25 cellular contexts compared by ENCODE assay signal in the genomic region with DNA sequence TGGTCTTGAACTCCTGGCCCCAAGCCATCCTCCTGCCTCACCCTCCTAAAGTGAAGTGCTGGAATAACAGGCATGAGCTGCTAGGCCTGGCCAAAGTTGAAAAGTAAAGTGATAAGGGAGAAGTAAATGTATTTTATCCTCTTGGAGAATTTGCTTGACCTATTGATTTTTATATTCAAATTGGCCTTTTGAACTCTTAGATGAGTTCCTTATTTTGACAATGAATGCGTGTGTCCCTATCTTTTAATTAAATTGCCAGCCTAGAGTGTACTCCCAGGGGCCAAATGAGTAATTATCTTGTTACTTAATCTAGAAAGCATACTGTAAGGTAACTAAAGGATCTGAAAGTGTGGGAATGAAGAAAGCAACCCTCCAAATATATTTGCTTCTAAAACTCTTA. TPM values are rescaled to one million over a fixed set of nuclear protein-coding genes. Genes with fewer than 3 reads are reported as not detected.
DNase-seq lines count a peak whose midpoint lies in the region; ATAC-seq, FAIRE-seq and TF ChIP-seq lines count a peak whose summit lies in the region.
"Had no signal": no experiment of that assay in that cellular context is flagged by ENCODE, and none has a peak within 500 bp of the region (broad histone marks: within the 10 kb centered on the region; RNA-seq: fewer than 3 reads in every experiment).

No MANE protein-coding gene starts in this region.

- peaks cover 10% of the 10 kb centered on the region for H3K36me3 Mint-ChIP-seq in activated T-cell treated with anti-CD3 and anti-CD28 coated beads, Interleukin-2, amount 50 U/mL, for 24 hours (ENCODE audit: low read depth)
- H3K36me3 Mint-ChIP-seq in activated T-cell treated with anti-CD3 and anti-CD28 coated beads, Interleukin-2, amount 50 U/mL, for 72 hours (ENCODE audit: insufficient read depth in 2 of 2) = peaks cover 0 to 2% of the 10 kb centered on the region in 2 donors
- H3K36me3 Mint-ChIP-seq: CD4-positive, CD25-positive, alpha-beta regulatory T cell had no signal

- no peak for ATAC-seq in activated T-cell treated with anti-CD3 and anti-CD28 coated beads, Interleukin-2, amount 50 U/mL, for 72 hours (replicated peaks in 1 of 2)
- ATAC-seq in K562 = peak; percentile 27; the same call in 2 of the 3 replicates
- ATAC-seq: HepG2 had no signal

- no TSS peak for BruUV-seq in K562 (replicated peaks; lab: Mats Ljungman, UMichigan)

- CTCF ChIA-PET in K562 (lab: Yijun Ruan, JAX; ENCODE audit: low intra/inter-chr PET ratio) = no interaction called here

- peaks cover 55% of the 10 kb centered on the region for H3K4me1 Mint-ChIP-seq in activated T-cell treated with anti-CD3 and anti-CD28 coated beads, Interleukin-2, amount 50 U/mL, for 24 hours (ENCODE audit: low read depth)
- peaks cover 40% of the 10 kb centered on the region for H3K4me1 Mint-ChIP-seq in activated T-cell treated with anti-CD3 and anti-CD28 coated beads, Interleukin-2, amount 50 U/mL, for 72 hours (ENCODE audit: low read depth)

- H3K9ac ChIP-seq in K562 (ENCODE audit: insufficient read depth in 1 of 2, low read depth in 2 of 2, low read length in 2 of 2) = no peak overlapping the region
- H3K9ac ChIP-seq: BLaER1 had no signal

- peaks cover 77% of the 10 kb centered on the region for H3K79me2 ChIP-seq in K562 (ENCODE audit: control insufficient read depth, insufficient read depth, low read length)

- no peak for TF ChIP-seq RAD21 in K562 (CRISPR knock-in tag; conservative IDR thresholded peaks at IDR 0.05 in 1 of 2, IDR thresholded peaks at IDR 0.05 in 1 of 2)

- H3K36me3 ChIP-seq in MG63 (peaks cover 3% of the 10 kb centered on the region; the same call in 1 of the 2 replicates), K562 (ENCODE audit: control insufficient read depth, insufficient read depth, low read length) (peaks cover 7% of the 10 kb centered on the region; the same call in 2 of the 3 replicates), small intestine (ENCODE audit: control insufficient read depth in 2 of 2, insufficient read depth in 2 of 2, low read length in 2 of 2) (no peaks in the 10 kb centered on the region)

- no peaks in the 10 kb centered on the region for H3K9me3 ChIP-seq in MG63
- H3K9me3 ChIP-seq in K562 (replicated peaks; ENCODE audit: control insufficient read depth, insufficient read depth, low read depth, low read length) = no peaks in the 10 kb centered on the region
- H3K9me3 ChIP-seq in small intestine (ENCODE audit: control insufficient read depth, low read depth) = no peaks in the 10 kb centered on the region

- TF ChIP-seq EP300 in K562 (IDR thresholded peaks at IDR 0.05; ENCODE audit: low read length) = no peak

- no peaks in the 10 kb centered on the region for H3K27me3 Mint-ChIP-seq in activated T-cell treated with anti-CD3 and anti-CD28 coated beads, Interleukin-2, amount 50 U/mL, for 24 hours
- no peaks in the 10 kb centered on the region for H3K27me3 Mint-ChIP-seq in activated T-cell treated with anti-CD3 and anti-CD28 coated beads, Interleukin-2, amount 50 U/mL, for 72 hours (ENCODE audit: low read depth)
- H3K27me3 Mint-ChIP-seq: CD4-positive, CD25-positive, alpha-beta regulatory T cell had no signal

- H3K4me3 ChIP-seq in MG63 (no peak overlapping the region), K562 (no peak overlapping the region), small intestine (ENCODE audit: low read depth in 1 of 2, low read length in 2 of 2) (no peak overlapping the region)
- H3K4me3 ChIP-seq: BLaER1 had no signal

- H3K4me3 Mint-ChIP-seq in activated T-cell treated with anti-CD3 and anti-CD28 coated beads, Interleukin-2, amount 50 U/mL, for 24 hours = no peak overlapping the region
- no peak overlapping the region for H3K4me3 Mint-ChIP-seq in activated T-cell treated with anti-CD3 and anti-CD28 coated beads, Interleukin-2, amount 50 U/mL, for 72 hours

- H3K9me1 ChIP-seq in K562 (ENCODE audit: control insufficient read depth, insufficient read depth, low read length) = peaks cover 4% of the 10 kb centered on the region

- peak overlapping the region; percentile 47 for H3K27ac Mint-ChIP-seq in activated T-cell treated with anti-CD3 and anti-CD28 coated beads, Interleukin-2, amount 50 U/mL, for 24 hours
- H3K27ac Mint-ChIP-seq in activated T-cell treated with anti-CD3 and anti-CD28 coated beads, Interleukin-2, amount 50 U/mL, for 72 hours = no peak overlapping the region

- no peak for TF ChIP-seq POLR2A in K562 (conservative IDR thresholded peaks at IDR 0.05)

- H3K27me3 ChIP-seq in MG63 (no peaks in the 10 kb centered on the region), K562 (ENCODE audit: control insufficient read depth in 2 of 2, insufficient read depth in 2 of 2, low read length in 2 of 2) (no peaks in the 10 kb centered on the region), small intestine (ENCODE audit: control insufficient read depth in 2 of 2, insufficient read depth in 2 of 2, low read length in 2 of 2) (no peaks in the 10 kb centered on the region)
- H3K27me3 ChIP-seq: BLaER1 had no signal

- H3K4me1 ChIP-seq in K562 (replicated peaks in 1 of 2; ENCODE audit: control insufficient read depth in 2 of 2, insufficient read depth in 2 of 2, low read length in 2 of 2) (peaks cover 7 to 12% of the 10 kb centered on the region in 2 experiments; a peak in 3 of 5 replicates), small intestine (ENCODE audit: control insufficient read depth in 2 of 2, insufficient read depth in 1 of 2, low read depth in 1 of 2, low read length in 1 of 2) (peaks cover 5 to 9% of the 10 kb centered on the region in 2 donors)
- H3K4me1 ChIP-seq: BLaER1 had no signal

- WGBS in K562 (ENCODE audit: insufficient coverage, low coverage, missing lambda C conversion rate) = 13% methylated on average over 1 of the region's 1 CpG
- WGBS in small intestine, 3 donors = 10 to 52% (median 44%) methylated on average over 1 of the region's 1 CpG

- in situ Hi-C loops in K562 (cut with MboI) = no loop called here

- FAIRE-seq in K562 (lab: Jason Lieb, UNC) (peak; percentile 54), small intestine (lab: Jason Lieb, UNC) (no peak)
- FAIRE-seq: H54, HepG2 had no signal

- H2AFZ ChIP-seq in K562 (ENCODE audit: low read depth, low read length) = no peak overlapping the region

- TF ChIP-seq CTCF in K562 (IDR thresholded peaks at IDR 0.05 in 2 of 3, conservative IDR thresholded peaks at IDR 0.05 in 1 of 3; ENCODE audit: insufficient read depth in 2 of 3, low read depth in 1 of 3, low read length in 3 of 3) = no peak

- H3K27ac ChIP-seq in K562 (ENCODE audit: extremely low read depth, low read depth, low read length) (no peak overlapping the region), small intestine (ENCODE audit: low read depth in 1 of 2, low read length in 1 of 2) (no peak overlapping the region)
- H3K27ac ChIP-seq: BLaER1 had no signal

- H3K4me2 ChIP-seq in K562 (ENCODE audit: insufficient read depth, low read length) = no peak overlapping the region
- H3K4me2 ChIP-seq: BLaER1 had no signal

- DNase-seq in activated T-cell treated with anti-CD3 and anti-CD28 coated beads, Interleukin-2, amount 50 U/mL, for 24 hours = no peak
- no peak for DNase-seq in activated T-cell treated with anti-CD3 and anti-CD28 coated beads, Interleukin-2, amount 50 U/mL, for 72 hours
- DNase-seq in MG63 (peak; percentile 24), K562 (ENCODE audit: extremely low read depth in 1 of 4, low spot score in 3 of 4) (no peak), small intestine (peak; percentile 86), NCI-H2107 (lab: John Stamatoyannopoulos, UW) (no peak), mucosa of gallbladder (ENCODE audit: low spot score) (no peak)
- DNase-seq in activated naive CD4-positive, alpha-beta T cell treated with Interleukin-2 at 50 U/mL for 16 hours = no peak
- DNase-seq: CD4-positive, CD25-positive, alpha-beta regulatory T cell; DMS153; DND-41; Kasumi-1; NCI-H1092; NCI-H1436; NCI-H187; NCI-H2081 treated with DMSO at 0.1 percent for 48 hours; NCI-H2171 treated with DMSO at 0.1 percent for 48 hours; NCI-H524 treated with DMSO at 0.1 percent for 48 hours; NCI-H774; NK-92 treated with Interleukin-12 subunit alpha and Interleukin-12 subunit beta, amount 100 ng/mL, for 24 hours; RPMI8226; SHP77 had no signal

- intact Hi-C loops in K562 (cut with micrococcal nuclease) = no loop called here

- peaks cover 16% of the 10 kb centered on the region for H4K20me1 ChIP-seq in K562 (replicated peaks; ENCODE audit: control insufficient read depth, insufficient read depth, low read length)

- POLR2A ChIA-PET in K562 (lab: Yijun Ruan, JAX) = interaction anchor here (1.5 to 3.4 kb wide), 3 partner anchors 8 to 12 kb away, joined by 6 to 16 read pairs (median 7); partner anchors contain the start of gene RNF11

- H3K9me3 Mint-ChIP-seq in activated T-cell treated with anti-CD3 and anti-CD28 coated beads, Interleukin-2, amount 50 U/mL, for 24 hours = no peaks in the 10 kb centered on the region
- H3K9me3 Mint-ChIP-seq in activated T-cell treated with anti-CD3 and anti-CD28 coated beads, Interleukin-2, amount 50 U/mL, for 72 hours = no peaks in the 10 kb centered on the region

TF ChIP-seq in K562, 482 proteins besides CTCF, POLR2A, EP300 and RAD21:
- no peak for TF ChIP-seq RBM25 (IDR thresholded peaks at IDR 0.05; ENCODE audit: low read depth, low read length, severe bottlenecking)

RNA-seq across cellular contexts. Expression of gene RNF11, which starts 11.4 kb away (rescaled TPM):
- 10 to 100 TPM; 23.7 to 28.0 TPM for total RNA-seq in activated T-cell treated with anti-CD3 and anti-CD28 coated beads, Interleukin-2, amount 50 U/mL, for 72 hours
- 134 and 137 TPM in 2 replicates for total RNA-seq in MG63 (2014; rRNA removed; shearing (Covaris generic); ENCODE audit: low replicate concordance)
- total RNA-seq in K562 (2011; cell fraction: chromatin; rRNA removed; ENCODE audit: low replicate concordance) = 16.1 and 30.6 TPM in 2 replicates
- total RNA-seq in K562 (2011; cell fraction: nucleolus; rRNA removed) = 7.5 and 10.5 TPM in 2 replicates
- total RNA-seq in K562 (2011; cell fraction: nucleoplasm; rRNA removed) = 14.1 and 21.9 TPM in 2 replicates
- 24.7 and 37.3 TPM in 2 replicates for total RNA-seq in K562 (2014; rRNA removed)
- total RNA-seq in K562 (2014; rRNA removed; fragmentation: Illumina TruSeq; extraction: Trizol) = 29.5 and 30.1 TPM in 2 replicates
- total RNA-seq in K562 (2015; rRNA removed; fragmentation: Illumina TruSeq; extraction: Trizol) = 20.3 and 20.6 TPM in 2 replicates
- total RNA-seq in K562 (2021) = 19.9 and 23.1 TPM in 2 replicates
- 23.1 and 34.3 TPM in 2 replicates for polyA plus RNA-seq in K562 (2011; rRNA removed)
- polyA plus RNA-seq in K562 (2011; cell fraction: cytosol; rRNA removed) = 22.7 and 34.7 TPM in 2 replicates
- polyA plus RNA-seq in K562 (2011; cell fraction: nucleus; rRNA removed) = 19.5 and 25.7 TPM in 2 replicates
- 18.4 and 29.0 TPM in 2 replicates for polyA plus RNA-seq in K562 (2012)
- 25.8 and 27.2 TPM in 2 replicates for polyA plus RNA-seq in K562 (2014; fragmentation: Illumina TruSeq; extraction: Trizol)
- 1 to 10 TPM; 5.7 to 6.1 TPM for polyA plus RNA-seq in K562 (2014; fragmentation: Nextera tagmentation; extraction: Ambion mirVana)
- 22.1 and 22.2 TPM in 2 replicates for polyA plus RNA-seq in K562 (2014; rRNA removed)
- polyA minus RNA-seq in K562 (2011; rRNA and poly(A)+ RNA removed) = 61.8 and 65.2 TPM in 2 replicates
- polyA minus RNA-seq in K562 (2011; cell fraction: cytosol; rRNA and poly(A)+ RNA removed) = 19.0 and 20.3 TPM in 2 replicates
- 3.5 and 11.7 TPM in 2 replicates for polyA minus RNA-seq in K562 (2011; cell fraction: nucleus; rRNA and poly(A)+ RNA removed)
- 10 to 100 TPM; 41.9 to 88.6 (median 74.6) TPM for polyA plus RNA-seq in small intestine
- total RNA-seq in mucosa of gallbladder = 94.0 TPM

Comparison
In these comparisons a context has a peak if more than half of its experiments do, and no peak if none do; other contexts are left out.
1. DNase-seq: peak in MG63 (single experiment) and small intestine (single experiment); none in activated T-cell treated with anti-CD3 and anti-CD28 coated beads, Interleukin-2, amount 50 U/mL, for 24 hours (single experiment), activated T-cell treated with anti-CD3 and anti-CD28 coated beads, Interleukin-2, amount 50 U/mL, for 72 hours (0 of 2), K562 (0 of 4), NCI-H2107 (single experiment), activated naive CD4-positive, alpha-beta T cell treated with Interleukin-2 at 50 U/mL for 16 hours (single experiment) and mucosa of gallbladder (single experiment).